Comparison of ENCODE assay signal across 1 cellular context in genomic region chr3:36305929-36306520, GRCh38.
TF ChIP-seq lines count a peak whose summit lies in the region.

No MANE protein-coding gene starts in this region.

TF ChIP-seq in SK-N-SH treated with all-trans-retinoic acid at 6 μM for 48 hours, 23 proteins besides CTCF, POLR2A, EP300 and RAD21 (continued from another document):
- TF ChIP-seq PATZ1 (CRISPR knock-in tag; IDR thresholded peaks at IDR 0.05; ENCODE audit: borderline replicate concordance) (no peak), POU6F1 (CRISPR knock-in tag; IDR thresholded peaks at IDR 0.05; ENCODE audit: borderline replicate concordance, low read depth) (no peak), OSR1 (CRISPR knock-in tag; IDR thresholded peaks at IDR 0.05) (no peak), TCF4 (CRISPR knock-in tag; IDR thresholded peaks at IDR 0.05; ENCODE audit: borderline replicate concordance) (no peak), ISL1 (CRISPR knock-in tag; IDR thresholded peaks at IDR 0.05) (no peak), ESRRG (CRISPR knock-in tag; IDR thresholded peaks at IDR 0.05) (no peak), BACH2 (CRISPR knock-in tag; IDR thresholded peaks at IDR 0.05; ENCODE audit: borderline replicate concordance) (no peak), SNAI2 (CRISPR knock-in tag; IDR thresholded peaks at IDR 0.05) (no peak), ARNTL (CRISPR knock-in tag; IDR thresholded peaks at IDR 0.05; ENCODE audit: borderline replicate concordance, low read depth) (no peak)
- TF ChIP-seq, protein P1, sequence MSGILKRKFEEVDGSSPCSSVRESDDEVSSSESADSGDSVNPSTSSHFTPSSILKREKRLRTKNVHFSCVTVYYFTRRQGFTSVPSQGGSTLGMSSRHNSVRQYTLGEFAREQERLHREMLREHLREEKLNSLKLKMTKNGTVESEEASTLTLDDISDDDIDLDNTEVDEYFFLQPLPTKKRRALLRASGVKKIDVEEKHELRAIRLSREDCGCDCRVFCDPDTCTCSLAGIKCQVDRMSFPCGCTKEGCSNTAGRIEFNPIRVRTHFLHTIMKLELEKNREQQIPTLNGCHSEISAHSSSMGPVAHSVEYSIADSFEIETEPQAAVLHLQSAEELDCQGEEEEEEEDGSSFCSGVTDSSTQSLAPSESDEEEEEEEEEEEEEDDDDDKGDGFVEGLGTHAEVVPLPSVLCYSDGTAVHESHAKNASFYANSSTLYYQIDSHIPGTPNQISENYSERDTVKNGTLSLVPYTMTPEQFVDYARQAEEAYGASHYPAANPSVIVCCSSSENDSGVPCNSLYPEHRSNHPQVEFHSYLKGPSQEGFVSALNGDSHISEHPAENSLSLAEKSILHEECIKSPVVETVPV (CRISPR knock-in tag; IDR thresholded peaks at IDR 0.05): no peak
